ENCODE assay signal across 8 cellular contexts in genomic region chr3:155701882-155702465, GRCh38. TPM values are rescaled to one million over a fixed set of nuclear protein-coding genes. Genes with fewer than 3 reads are reported as not detected.
DNase-seq lines count a peak whose midpoint lies in the region; ATAC-seq and TF ChIP-seq lines count a peak whose summit lies in the region.

No MANE protein-coding gene starts in this region.

- no peak overlapping the region for H3K4me3 Mint-ChIP-seq in CD14-positive monocyte

- H4K91ac ChIP-seq in mesenchymal stem cell (ENCODE audit: low read length), result no peak overlapping the region

- no peak overlapping the region for H2AFZ ChIP-seq in mesenchymal stem cell (ENCODE audit: low read depth, low read length)

- no peak overlapping the region for H2BK120ac ChIP-seq in mesenchymal stem cell (ENCODE audit: low read depth, low read length)

- H3K4ac ChIP-seq in mesenchymal stem cell (ENCODE audit: low read depth in 1 of 2, low read length in 2 of 2), result no peak overlapping the region

- H3K27ac Mint-ChIP-seq in CD14-positive monocyte, result no peak overlapping the region

- H3K79me1 ChIP-seq in mesenchymal stem cell (replicated peaks; ENCODE audit: low read length, poor library complexity, severe bottlenecking), result no peaks in the 10 kb centered on the region

- H3K36me3 ChIP-seq in mesenchymal stem cell (ENCODE audit: control insufficient read depth in 1 of 2, insufficient read depth in 2 of 2, low read depth in 1 of 2, low read length in 2 of 2), result no peaks in the 10 kb centered on the region

- DNase-seq in CD14-positive monocyte (ENCODE audit: low spot score), result no peak
- DNase-seq in OCI-M1 (lab: John Stamatoyannopoulos, UW), result peak; percentile 91
- DNase-seq in dorsolateral prefrontal cortex, result no peak
- peak; percentile 64 for DNase-seq in mesenchymal stem cell
- no peak for DNase-seq in posterior cingulate gyrus
- DNase-seq in T-helper 9 cell, result no peak

- H2BK12ac ChIP-seq in mesenchymal stem cell (ENCODE audit: low read length in 2 of 2), result no peak overlapping the region

- no peak overlapping the region for H3K18ac ChIP-seq in mesenchymal stem cell (ENCODE audit: low read depth in 1 of 2, low read length in 2 of 2)

- TF ChIP-seq CTCF in CD14-positive monocyte (IDR thresholded peaks at IDR 0.05) (peak; percentile 76), LNCAP (IDR thresholded peaks at IDR 0.05) (peak; percentile 65), dorsolateral prefrontal cortex (IDR thresholded peaks at IDR 0.05 in 54 of 56, conservative IDR thresholded peaks at IDR 0.05 in 2 of 56; ENCODE audit: low read depth in 1 of 56, partially characterized antibody in 56 of 56) (peak; percentile 68 to 98 (median 87))

- intact Hi-C loops in CD14-positive monocyte (cut with micrococcal nuclease) (loop anchor here (10.0 kb wide), 1 partner anchor 1367 kb away; no protein-coding TSS in a partner anchor), dorsolateral prefrontal cortex (cut with DNase I) (loop anchor here (2.0 to 10.0 kb wide), 6 partner anchors 103 to 1370 kb away; partner anchors contain the start of genes C3orf33 (in 1 of the 2) and SLC33A1 (in 1 of the 2)), posterior cingulate gyrus (cut with DNase I) (loop anchor here (1.0 to 10.0 kb wide), 4 partner anchors 317 to 1367 kb away; no protein-coding TSS in a partner anchor)

- H3K9me3 ChIP-seq in mesenchymal stem cell (ENCODE audit: control insufficient read depth, low read length), result no peaks in the 10 kb centered on the region

- peak; percentile 70 for ATAC-seq in GM19455 (IDR thresholded peaks at IDR 0.05; ENCODE audit: unreplicated experiment)

- H3K4me3 ChIP-seq in dorsolateral prefrontal cortex (peak overlapping the region in 12 of 59 donors; percentile 2 to 41 (median 17)), mesenchymal stem cell (ENCODE audit: insufficient read depth in 1 of 2, low read depth in 1 of 2, low read length in 2 of 2) (no peak overlapping the region)

- no CpG with 5 or more reads among the region's 5 CpGs for WGBS in mesenchymal stem cell

- H3K9ac ChIP-seq in mesenchymal stem cell (ENCODE audit: low read length), result peak overlapping the region; percentile 14

- no peak overlapping the region for H3K14ac ChIP-seq in mesenchymal stem cell (ENCODE audit: low read length in 2 of 2)

- H3K27me3 Mint-ChIP-seq in CD14-positive monocyte (ENCODE audit: low read depth in 3 of 3), result peaks cover 0 to 1% (median 1%) of the 10 kb centered on the region in 3 donors

- H3K9me3 Mint-ChIP-seq in CD14-positive monocyte, result no peaks in the 10 kb centered on the region

- no peaks in the 10 kb centered on the region for H3K4me1 ChIP-seq in mesenchymal stem cell (ENCODE audit: control insufficient read depth, insufficient read depth, low read depth, low read length)

- no peak overlapping the region for H3K23ac ChIP-seq in mesenchymal stem cell (ENCODE audit: low read length in 2 of 2)

- H4K8ac ChIP-seq in mesenchymal stem cell (ENCODE audit: low read length), result no peak overlapping the region

- no peaks in the 10 kb centered on the region for H3K27me3 ChIP-seq in dorsolateral prefrontal cortex
- peaks cover 0 to 4% of the 10 kb centered on the region in 2 experiments for H3K27me3 ChIP-seq in mesenchymal stem cell (ENCODE audit: control insufficient read depth in 1 of 2, insufficient read depth in 1 of 2, low read length in 2 of 2)

- H3K4me2 ChIP-seq in mesenchymal stem cell (ENCODE audit: low read length, poor library complexity, severe bottlenecking), result no peak overlapping the region

- no peak overlapping the region for H2BK15ac ChIP-seq in mesenchymal stem cell (ENCODE audit: low read depth, poor library complexity, severe bottlenecking)

- H2AK5ac ChIP-seq in mesenchymal stem cell (ENCODE audit: low read length, severe bottlenecking), result no peak overlapping the region

- no peaks in the 10 kb centered on the region for H3K36me3 Mint-ChIP-seq in CD14-positive monocyte

- H2BK5ac ChIP-seq in mesenchymal stem cell (ENCODE audit: low read depth, low read length, poor library complexity, severe bottlenecking), result no peak overlapping the region

- peaks cover 4% of the 10 kb centered on the region for H3K4me1 Mint-ChIP-seq in CD14-positive monocyte

- H3K27ac ChIP-seq in dorsolateral prefrontal cortex (peak overlapping the region in 20 of 59 donors; percentile 0 to 53 (median 22)), mesenchymal stem cell (ENCODE audit: low read length, poor library complexity, severe bottlenecking) (no peak overlapping the region)

RNA-seq across cellular contexts. Expression of gene PLCH1, which starts 42.9 kb away (rescaled TPM):
- polyA plus RNA-seq in CD14-positive monocyte, result not detected
- total RNA-seq in dorsolateral prefrontal cortex, result 10 to 100 TPM in 115 of 120 experiments, 1 to 10 TPM in 5; 7.6 to 36.4 (median 17.8) TPM
- polyA plus RNA-seq in mesenchymal stem cell (2013, experiment 1 of 2), result 0.76 TPM
- 0.70 TPM for polyA plus RNA-seq in mesenchymal stem cell (2013, experiment 2 of 2)

Comparison
In these comparisons a context has a peak if more than half of its experiments do, and no peak if none do; other contexts are left out.
1. DNase-seq: peak in OCI-M1 (single experiment) and mesenchymal stem cell (single experiment); none in CD14-positive monocyte (single experiment), dorsolateral prefrontal cortex (0 of 10), posterior cingulate gyrus (0 of 10) and T-helper 9 cell (single experiment).
2. Peak in every context shown above with its lines, with median percentiles within 50 percentile points of each other: CTCF ChIP-seq.